Comparison of ENCODE assay signal across 1 cellular context in genomic region chr14:23071244-23071974, GRCh38.
A peak's percentile ranks its signal among the peaks of the same experiment; 100 is the strongest.
TF ChIP-seq lines count a peak whose summit lies in the region.

No MANE protein-coding gene starts in this region.

TF ChIP-seq in HepG2, 621 proteins besides CTCF, POLR2A, EP300 and RAD21 (continued from another document and continues in another):
- TF ChIP-seq E2F2 (CRISPR knock-in tag; IDR thresholded peaks at IDR 0.05; ENCODE audit: borderline replicate concordance) (0 out of 2 replicates have a peak, but pooled peaks have one; percentile 38), FOXP1 (IDR thresholded peaks at IDR 0.05) (no peak), FOXP1 (CRISPR knock-in tag; IDR thresholded peaks at IDR 0.05) (0 out of 2 replicates have a peak, but pooled peaks have one; percentile 9), GPBP1L1 (CRISPR knock-in tag; IDR thresholded peaks at IDR 0.05) (no peak), ZBTB20 (CRISPR knock-in tag; IDR thresholded peaks at IDR 0.05; ENCODE audit: borderline replicate concordance, low read depth) (peak; percentile 43; the same call in 1 of the 2 replicates), NFYC (CRISPR knock-in tag; IDR thresholded peaks at IDR 0.05) (peak; percentile 37; the same call in 1 of the 2 replicates), NFIC (IDR thresholded peaks at IDR 0.05; ENCODE audit: low read length) (peak; percentile 21; the same call in 1 of the 2 replicates), ZNF143 (CRISPR knock-in tag; IDR thresholded peaks at IDR 0.05) (peak; percentile 93), ZNF776 (CRISPR knock-in tag; IDR thresholded peaks at IDR 0.05) (peak; percentile 60; the same call in 1 of the 2 replicates), NR1H2 (CRISPR knock-in tag; IDR thresholded peaks at IDR 0.05; ENCODE audit: borderline replicate concordance, low read depth) (no peak), ZNF746 (CRISPR knock-in tag; IDR thresholded peaks at IDR 0.05) (peak; percentile 60; the same call in 1 of the 2 replicates), DNMT1 (CRISPR knock-in tag; IDR thresholded peaks at IDR 0.05) (0 out of 2 replicates have a peak, but pooled peaks have one; percentile 16), SRY (CRISPR knock-in tag; IDR thresholded peaks at IDR 0.05) (peak; percentile 45; the same call in 1 of the 2 replicates), MLXIP (CRISPR knock-in tag; IDR thresholded peaks at IDR 0.05; ENCODE audit: borderline replicate concordance) (no peak), FOSL1 (CRISPR knock-in tag; IDR thresholded peaks at IDR 0.05; ENCODE audit: borderline replicate concordance) (no peak), ZNF451 (CRISPR knock-in tag; IDR thresholded peaks at IDR 0.05) (peak; percentile 90), ZNF550 (CRISPR knock-in tag; IDR thresholded peaks at IDR 0.05; ENCODE audit: borderline replicate concordance) (peak; percentile 71; the same call in 1 of the 2 replicates), SP5 (CRISPR knock-in tag; IDR thresholded peaks at IDR 0.05; ENCODE audit: borderline replicate concordance, low read depth) (peak; percentile 64; the same call in 1 of the 2 replicates), MTF1 (CRISPR knock-in tag; IDR thresholded peaks at IDR 0.05) (no peak), ELF1 (CRISPR knock-in tag; IDR thresholded peaks at IDR 0.05) (peak; percentile 72), ZNF432 (CRISPR knock-in tag; IDR thresholded peaks at IDR 0.05; ENCODE audit: borderline replicate concordance) (no peak), AHDC1 (CRISPR knock-in tag; IDR thresholded peaks at IDR 0.05; ENCODE audit: borderline replicate concordance) (no peak), SIX1 (CRISPR knock-in tag; IDR thresholded peaks at IDR 0.05; ENCODE audit: borderline replicate concordance) (peak; percentile 68; the same call in 1 of the 2 replicates), ZBTB7B (CRISPR knock-in tag; IDR thresholded peaks at IDR 0.05) (0 out of 2 replicates have a peak, but pooled peaks have one; percentile 68), CHCHD3 (CRISPR knock-in tag; IDR thresholded peaks at IDR 0.05) (no peak), ZNF331 (CRISPR knock-in tag; IDR thresholded peaks at IDR 0.05) (peak; percentile 91), SYNCRIP (IDR thresholded peaks at IDR 0.05; ENCODE audit: insufficient read depth, low read depth, low read length) (no peak), MYPOP (CRISPR knock-in tag; IDR thresholded peaks at IDR 0.05) (peak; percentile 60; the same call in 1 of the 2 replicates), PHB2 (IDR thresholded peaks at IDR 0.05; ENCODE audit: partially characterized antibody) (no peak), ZNF142 (CRISPR knock-in tag; IDR thresholded peaks at IDR 0.05) (peak; percentile 79; the same call in 1 of the 2 replicates), IRX3 (CRISPR knock-in tag; IDR thresholded peaks at IDR 0.05; ENCODE audit: borderline replicate concordance, low read depth) (peak; percentile 84; the same call in 1 of the 2 replicates), ZNF660 (CRISPR knock-in tag; IDR thresholded peaks at IDR 0.05; ENCODE audit: borderline replicate concordance, low read depth) (no peak), ZNF780A (CRISPR knock-in tag; IDR thresholded peaks at IDR 0.05) (no peak), IKZF5 (CRISPR knock-in tag; IDR thresholded peaks at IDR 0.05) (peak; percentile 91), ZSCAN30 (CRISPR knock-in tag; IDR thresholded peaks at IDR 0.05) (0 out of 2 replicates have a peak, but pooled peaks have one; percentile 40)
- TF ChIP-seq, protein P1, sequence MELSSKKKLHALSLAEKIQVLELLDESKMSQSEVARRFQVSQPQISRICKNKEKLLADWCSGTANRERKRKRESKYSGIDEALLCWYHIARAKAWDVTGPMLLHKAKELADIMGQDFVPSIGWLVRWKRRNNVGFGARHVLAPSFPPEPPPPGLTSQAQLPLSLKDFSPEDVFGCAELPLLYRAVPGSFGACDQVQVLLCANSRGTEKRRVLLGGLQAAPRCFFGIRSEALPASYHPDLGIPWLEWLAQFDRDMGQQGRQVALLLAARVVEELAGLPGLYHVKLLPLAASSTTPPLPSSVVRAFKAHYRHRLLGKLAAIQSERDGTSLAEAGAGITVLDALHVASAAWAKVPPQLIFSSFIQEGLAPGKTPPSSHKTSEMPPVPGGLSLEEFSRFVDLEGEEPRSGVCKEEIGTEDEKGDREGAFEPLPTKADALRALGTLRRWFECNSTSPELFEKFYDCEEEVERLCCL (CRISPR knock-in tag; IDR thresholded peaks at IDR 0.05; ENCODE audit: borderline replicate concordance): peak; percentile 19; the same call in 1 of the 2 replicates
